22 cellular contexts compared by ENCODE assay signal in the genomic region with DNA sequence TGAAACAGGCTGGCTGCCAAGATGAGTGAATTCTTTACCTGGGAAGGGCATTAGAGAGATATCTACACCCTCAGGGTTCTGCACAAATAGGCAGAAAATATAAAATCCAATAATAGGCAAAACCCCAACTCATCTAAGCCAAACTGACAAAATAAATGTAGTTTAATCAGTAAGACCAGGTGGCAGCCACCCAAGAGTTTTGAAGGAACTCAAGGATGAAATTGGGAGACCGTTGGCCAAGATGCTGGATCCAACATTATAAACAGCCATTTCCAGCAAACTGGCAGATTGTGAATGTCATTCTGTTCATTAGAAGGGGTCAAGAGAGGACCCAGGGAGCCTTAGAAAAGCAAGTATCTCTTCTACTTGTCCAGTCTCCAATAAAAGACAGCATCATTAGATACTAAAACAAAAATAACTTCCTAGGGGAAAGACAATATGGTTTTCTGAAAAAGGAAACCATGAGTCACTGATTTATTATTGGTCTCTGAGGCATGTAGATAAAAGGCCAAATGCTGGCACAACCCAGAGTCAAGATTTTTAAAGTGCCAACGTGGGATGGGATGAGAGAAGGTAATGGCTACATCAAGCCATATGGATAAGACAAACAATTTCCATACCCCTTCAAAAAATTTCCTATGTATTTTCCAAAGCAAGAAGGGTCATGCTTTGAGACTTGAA.
DNase-seq lines count a peak whose midpoint lies in the region; ATAC-seq and TF ChIP-seq lines count a peak whose summit lies in the region.
"Had no signal": no experiment of that assay in that cellular context is flagged by ENCODE, and none has a peak within 500 bp of the region (broad histone marks: within the 10 kb centered on the region; RNA-seq: fewer than 3 reads in every experiment).

No MANE protein-coding gene starts in this region.

- BruUV-seq in PC-3 (replicated peaks; lab: Mats Ljungman, UMichigan): no TSS peak

- H4K20me1 ChIP-seq in PC-3 (ENCODE audit: low read length): no peaks in the 10 kb centered on the region
- H4K20me1 ChIP-seq in osteoblast (ENCODE audit: insufficient read depth, low read length): no peaks in the 10 kb centered on the region

- peaks cover 9% of the 10 kb centered on the region; the same call in 1 of the 2 replicates for H3K4me1 ChIP-seq in PC-3 (ENCODE audit: insufficient read depth, low read length)
- peaks cover 3% of the 10 kb centered on the region for H3K4me1 ChIP-seq in osteoblast (ENCODE audit: insufficient read depth, low read length)
- H3K4me1 ChIP-seq: Peyer's patch had no signal

- intact Hi-C loops in PC-3 (cut with micrococcal nuclease): no loop called here

- DNase-seq in ELR (ENCODE audit: low read depth): peak; percentile 3
- DNase-seq in PC-3: peak; percentile 50
- DNase-seq in fibroblast of gingiva (ENCODE audit: low read depth): peak; percentile 30
- peak; percentile 21 for DNase-seq in osteoblast (ENCODE audit: insufficient read length, low spot score, missing footprints)
- DNase-seq: activated naive CD4-positive, alpha-beta T cell treated with Interleukin-2 at 50 U/mL for 16 hours; GF-D8; naive thymus-derived CD8-positive, alpha-beta T cell; NCI-H1105; NCI-H510A; Peyer's patch; retina; stimulated activated CD4-positive, alpha-beta T cell treated with anti-CD3 and anti-CD28 coated beads, Interleukin-2, amount 100 ng/mL, for 24 hours; tibial artery had no signal

- no peaks in the 10 kb centered on the region for H3F3A ChIP-seq in PC-3 (ENCODE audit: low read length, unreplicated experiment)

- H3K9ac ChIP-seq in PC-3 (ENCODE audit: low read length): no peak overlapping the region

- H3K36me3 ChIP-seq in PC-3 (ENCODE audit: low read depth, low read length) (no peaks in the 10 kb centered on the region), osteoblast (ENCODE audit: insufficient read depth, low read length) (no peaks in the 10 kb centered on the region)
- H3K36me3 ChIP-seq: cardiac muscle cell, Peyer's patch, tibial artery had no signal

- H3K9me3 ChIP-seq in PC-3 (ENCODE audit: low read length): no peaks in the 10 kb centered on the region
- H3K9me3 ChIP-seq in osteoblast (ENCODE audit: low read depth, low read length): no peaks in the 10 kb centered on the region
- H3K9me3 ChIP-seq: Peyer's patch, tibial artery had no signal

- no peak overlapping the region for H3K4me3 ChIP-seq in PC-3 (ENCODE audit: low read length)
- no peak overlapping the region for H3K4me3 ChIP-seq in osteoblast (ENCODE audit: insufficient read depth, low read length)
- H3K4me3 ChIP-seq: cardiac muscle cell, hepatocyte, Peyer's patch, tibial artery had no signal

- no peak overlapping the region for H3K27ac ChIP-seq in PC-3 (ENCODE audit: low read length)
- H3K27ac ChIP-seq in osteoblast (ENCODE audit: low read depth, low read length): no peak overlapping the region
- H3K27ac ChIP-seq: C4-2B, cardiac muscle cell, hepatocyte, Peyer's patch had no signal

- CTCF ChIA-PET in PC-3 (lab: Charles Lee): no interaction called here

- H2AFZ ChIP-seq in PC-3 (ENCODE audit: low read length): no peak overlapping the region
- H2AFZ ChIP-seq in osteoblast (ENCODE audit: low read length): no peak overlapping the region
- H2AFZ ChIP-seq: hepatocyte had no signal

- no peaks in the 10 kb centered on the region; the same call in 1 of the 2 replicates for H3K9me2 ChIP-seq in PC-3 (replicated peaks; ENCODE audit: low read length)

- peak; percentile 70 for ATAC-seq in PC-3
- no peak for ATAC-seq in GM18517 (IDR thresholded peaks at IDR 0.05; ENCODE audit: unreplicated experiment)
- ATAC-seq in HG03095 (IDR thresholded peaks at IDR 0.05; ENCODE audit: unreplicated experiment): no peak
- no peak for ATAC-seq in HG03469 (IDR thresholded peaks at IDR 0.05; ENCODE audit: unreplicated experiment)
- no peak for ATAC-seq in HG03159 (IDR thresholded peaks at IDR 0.05; ENCODE audit: unreplicated experiment)
- ATAC-seq: HepG2; left lobe of liver; naive thymus-derived CD8-positive, alpha-beta T cell had no signal

- no peaks in the 10 kb centered on the region for H3K79me2 ChIP-seq in PC-3 (ENCODE audit: low read length)
- H3K79me2 ChIP-seq in osteoblast (ENCODE audit: insufficient read depth, low read length): no peaks in the 10 kb centered on the region
- H3K79me2 ChIP-seq: hepatocyte had no signal

- H3K27me3 ChIP-seq in PC-3 (ENCODE audit: low read length): no peaks in the 10 kb centered on the region
- peaks cover 10% of the 10 kb centered on the region for H3K27me3 ChIP-seq in osteoblast (ENCODE audit: insufficient read depth, low read length)
- H3K27me3 ChIP-seq: cardiac muscle cell, hepatocyte, Peyer's patch, tibial artery had no signal

- POLR2A ChIA-PET in PC-3 (lab: Charles Lee; ENCODE audit: unreplicated experiment): no interaction called here

- TF ChIP-seq CTCF in PC-3 (conservative IDR thresholded peaks at IDR 0.05; ENCODE audit: low read depth, low read length): no peak
- TF ChIP-seq CTCF in osteoblast (IDR thresholded peaks at IDR 0.05; ENCODE audit: extremely low read depth, low read depth, low read length): no peak

- no peak overlapping the region for H3K4me2 ChIP-seq in PC-3 (ENCODE audit: low read length)
- no peak overlapping the region for H3K4me2 ChIP-seq in osteoblast (ENCODE audit: insufficient read depth, low read length)
- H3K4me2 ChIP-seq: hepatocyte had no signal
